ENCODE assay signal across 1 cellular context in genomic region chr7:18654709-18655108, GRCh38.
TF ChIP-seq lines count a peak whose summit lies in the region.

No MANE protein-coding gene starts in this region.

TF ChIP-seq in IMR-90, 13 proteins besides CTCF, POLR2A, EP300 and RAD21:
- no peak for TF ChIP-seq CEBPB (IDR thresholded peaks at IDR 0.05; ENCODE audit: low read depth, low read length)
